In the genomic region with DNA sequence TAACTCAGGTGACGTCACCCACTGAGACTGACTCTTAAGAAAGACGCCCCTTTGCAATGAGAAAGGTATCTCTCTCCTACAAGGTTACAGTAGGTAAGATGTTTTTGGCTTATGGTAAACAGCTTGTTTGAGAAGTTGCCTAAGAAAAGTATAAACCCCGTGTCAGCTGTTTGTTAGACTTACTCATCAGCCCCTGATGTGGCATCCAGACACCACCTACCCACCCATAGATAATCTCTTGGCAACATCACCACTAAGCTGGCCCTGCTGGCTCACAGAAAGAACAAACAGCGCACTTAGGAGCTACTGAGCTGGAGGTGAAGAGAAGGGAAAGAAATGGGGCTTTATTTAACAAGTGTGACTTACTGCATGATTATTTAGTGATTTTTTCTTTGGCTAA, we compare ENCODE assay signal across 1 cellular context.
TF ChIP-seq lines count a peak whose summit lies in the region.

No MANE protein-coding gene starts in this region.

TF ChIP-seq in GM23338, 12 proteins besides CTCF, POLR2A, EP300 and RAD21 (continued from another document):
- TF ChIP-seq ZNF462 (CRISPR knock-in tag; IDR thresholded peaks at IDR 0.05) (no peak), ZNF331 (CRISPR knock-in tag; IDR thresholded peaks at IDR 0.05; ENCODE audit: low read depth) (no peak), JUNB (IDR thresholded peaks at IDR 0.05; ENCODE audit: unreplicated experiment) (no peak)
